In genomic region chr5:78546597-78546996, GRCh38 we compare ENCODE assay signal across 18 cellular contexts.
DNase-seq lines count a peak whose midpoint lies in the region; ATAC-seq and TF ChIP-seq lines count a peak whose summit lies in the region.
"Had no signal": no experiment of that assay in that cellular context is flagged by ENCODE, and none has a peak within 500 bp of the region (broad histone marks: within the 10 kb centered on the region; RNA-seq: fewer than 3 reads in every experiment).

No MANE protein-coding gene starts in this region.

- H3K4me1 ChIP-seq in liver (ENCODE audit: control insufficient read depth in 4 of 4, insufficient read depth in 4 of 4, low read length in 3 of 4) = peaks cover 4 to 20% (median 17%) of the 10 kb centered on the region in 4 donors
- H3K4me1 ChIP-seq in stomach smooth muscle (ENCODE audit: control insufficient read depth, insufficient read depth, low read length) = peaks cover 64% of the 10 kb centered on the region

- in situ Hi-C loops in brain microvascular endothelial cell (cut with HindIII; ENCODE audit: low pct_ligation_motif_present, low sequenced_read_pairs) = loop anchor here (25.0 kb wide), 1 partner anchor 91 kb away; the partner anchor contains the start of gene LHFPL2

- peak overlapping the region; percentile 92 for H3K27ac ChIP-seq in AG04450 (ENCODE audit: low read depth, low read length)
- H3K27ac ChIP-seq in brain microvascular endothelial cell = peak overlapping the region; percentile 94
- H3K27ac ChIP-seq in liver (ENCODE audit: low read depth in 1 of 2, low read length in 2 of 2) = no peak overlapping the region
- peak overlapping the region; percentile 88 for H3K27ac ChIP-seq in stomach smooth muscle (ENCODE audit: low read length)

- intact Hi-C loops in activated naive CD4-positive, alpha-beta T cell treated with anti-CD3 and anti-CD28 coated beads for 36 hours (cut with micrococcal nuclease) = no loop called here

- TF ChIP-seq RAD21 in liver (IDR thresholded peaks at IDR 0.05) = peak; percentile 46 to 51

- no peaks in the 10 kb centered on the region for H3K4me1 Mint-ChIP-seq in activated naive CD4-positive, alpha-beta T cell treated with anti-CD3 and anti-CD28 coated beads for 36 hours (ENCODE audit: low read depth)
- H3K4me1 Mint-ChIP-seq: activated CD4-positive, alpha-beta T cell treated with anti-CD3 and anti-CD28 coated beads, Interleukin-2, amount 10 ng/mL, durations not matched to agents 7 days and 5 days had no signal

- no peaks in the 10 kb centered on the region for H3K27me3 Mint-ChIP-seq in activated naive CD4-positive, alpha-beta T cell treated with anti-CD3 and anti-CD28 coated beads for 36 hours (ENCODE audit: low read depth)
- H3K27me3 Mint-ChIP-seq: activated CD4-positive, alpha-beta T cell treated with anti-CD3 and anti-CD28 coated beads, Interleukin-2, amount 10 ng/mL, durations not matched to agents 7 days and 5 days had no signal

- H3K36me3 ChIP-seq in brain microvascular endothelial cell (replicated peaks) (no peaks in the 10 kb centered on the region), liver (ENCODE audit: control insufficient read depth in 4 of 4, insufficient read depth in 3 of 4, low read depth in 1 of 4, low read length in 3 of 4) (no peaks in the 10 kb centered on the region), stomach smooth muscle (ENCODE audit: control insufficient read depth in 2 of 2, insufficient read depth in 2 of 2, low read length in 2 of 2) (no peaks in the 10 kb centered on the region)
- H3K36me3 ChIP-seq: adrenal gland had no signal

- no peaks in the 10 kb centered on the region for H3K27me3 ChIP-seq in AG04450 (ENCODE audit: control insufficient read depth, insufficient read depth, low read length)
- no peaks in the 10 kb centered on the region for H3K27me3 ChIP-seq in brain microvascular endothelial cell (replicated peaks)
- H3K27me3 ChIP-seq in liver (ENCODE audit: control insufficient read depth in 4 of 4, insufficient read depth in 4 of 4, low read length in 3 of 4) = peaks cover 0 to 12% (median 0%) of the 10 kb centered on the region in 4 donors
- no peaks in the 10 kb centered on the region for H3K27me3 ChIP-seq in stomach smooth muscle (ENCODE audit: control insufficient read depth in 1 of 2, insufficient read depth in 2 of 2, low read length in 2 of 2)
- H3K27me3 ChIP-seq: adrenal gland had no signal

- 35% methylated on average over 4 of the region's 4 CpGs for WGBS in liver

- H3K27ac Mint-ChIP-seq in activated naive CD4-positive, alpha-beta T cell treated with anti-CD3 and anti-CD28 coated beads for 36 hours = no peak overlapping the region
- H3K27ac Mint-ChIP-seq: activated CD4-positive, alpha-beta T cell treated with anti-CD3 and anti-CD28 coated beads, Interleukin-2, amount 10 ng/mL, durations not matched to agents 7 days and 5 days had no signal

- H3K9ac ChIP-seq in liver (ENCODE audit: low read depth in 1 of 2, low read length in 2 of 2) (no peak overlapping the region), stomach smooth muscle (ENCODE audit: low read length in 2 of 2) (no peak overlapping the region)

- H3K36me3 Mint-ChIP-seq in activated naive CD4-positive, alpha-beta T cell treated with anti-CD3 and anti-CD28 coated beads for 36 hours (ENCODE audit: low read depth) = no peaks in the 10 kb centered on the region

- TF ChIP-seq CTCF in AG04450 (IDR thresholded peaks at IDR 0.05; ENCODE audit: low read depth, low read length) (no peak), brain microvascular endothelial cell (IDR thresholded peaks at IDR 0.05; ENCODE audit: low read depth, low read length, missing control alignments) (no peak), liver (IDR thresholded peaks at IDR 0.05; ENCODE audit: low read depth, low read length, missing input control) (no peak)

- H3K4me3 Mint-ChIP-seq in activated naive CD4-positive, alpha-beta T cell treated with anti-CD3 and anti-CD28 coated beads for 36 hours = no peak overlapping the region
- H3K4me3 Mint-ChIP-seq: activated CD4-positive, alpha-beta T cell treated with anti-CD3 and anti-CD28 coated beads, Interleukin-2, amount 10 ng/mL, durations not matched to agents 7 days and 5 days; neural crest cell had no signal

- H3K4me3 ChIP-seq in AG04450 (ENCODE audit: low read depth, low read length) = no peak overlapping the region
- H3K4me3 ChIP-seq in brain microvascular endothelial cell (ENCODE audit: low read depth, low read length) = no peak overlapping the region
- H3K4me3 ChIP-seq in liver (ENCODE audit: low read depth in 1 of 3, low read length in 3 of 3) = no peak overlapping the region
- peak overlapping the region in 1 of 2 donors; percentile 2 for H3K4me3 ChIP-seq in stomach smooth muscle (ENCODE audit: low read length in 2 of 2)
- H3K4me3 ChIP-seq: adrenal gland, smooth muscle cell had no signal

- H3K9me3 Mint-ChIP-seq in activated naive CD4-positive, alpha-beta T cell treated with anti-CD3 and anti-CD28 coated beads for 36 hours = no peaks in the 10 kb centered on the region
- H3K9me3 Mint-ChIP-seq: activated CD4-positive, alpha-beta T cell treated with anti-CD3 and anti-CD28 coated beads, Interleukin-2, amount 10 ng/mL, durations not matched to agents 7 days and 5 days had no signal

- POLR2A ChIA-PET in AG04450 (lab: Yijun Ruan, JAX) = no interaction called here

- ATAC-seq in GM19035 (IDR thresholded peaks at IDR 0.05; ENCODE audit: unreplicated experiment) (no peak), GM21576 (IDR thresholded peaks at IDR 0.05; ENCODE audit: unreplicated experiment) (no peak)
- ATAC-seq: esophagus mucosa had no signal

- CTCF ChIA-PET in AG04450 (lab: Charles Lee) = no interaction called here
- CTCF ChIA-PET in activated naive CD4-positive, alpha-beta T cell treated with anti-CD3 and anti-CD28 coated beads for 36 hours (lab: Charles Lee) = no interaction called here

- H3K9me3 ChIP-seq in AG04450 (ENCODE audit: control insufficient read depth, insufficient read depth, low read length) (no peaks in the 10 kb centered on the region), liver (ENCODE audit: control insufficient read depth in 4 of 4, low read length in 3 of 4) (no peaks in the 10 kb centered on the region), stomach smooth muscle (ENCODE audit: control insufficient read depth in 2 of 2, low read length in 2 of 2) (no peaks in the 10 kb centered on the region)
- H3K9me3 ChIP-seq: adrenal gland had no signal

- DNase-seq in AG04450 (ENCODE audit: low read depth, low spot score) (no peak), brain microvascular endothelial cell (no peak)
- DNase-seq in activated CD4-positive, CD25-positive, alpha-beta regulatory T cell (lab: John Stamatoyannopoulos, UW) = no peak
- no peak for DNase-seq in activated naive CD4-positive, alpha-beta T cell treated with anti-CD3 and anti-CD28 coated beads for 36 hours
- DNase-seq: activated CD4-positive, alpha-beta T cell treated with anti-CD3 and anti-CD28 coated beads, Interleukin-2, amount 10 ng/mL, durations not matched to agents 7 days and 5 days; activated T-cell treated with anti-CD3 and anti-CD28 coated beads, Interleukin-2, amount 50 U/mL, for 48 hours; COR-L47; NCI-H1417; NCI-H2227 treated with DMSO at 0.1 percent for 48 hours; stimulated activated naive CD4-positive, alpha-beta T cell had no signal

TF ChIP-seq in liver, 16 proteins besides CTCF, POLR2A, EP300 and RAD21:
- no peak for TF ChIP-seq HNF4G (IDR thresholded peaks at IDR 0.05)
- peak; percentile 33 for TF ChIP-seq YY1 (IDR thresholded peaks at IDR 0.05)
- TF ChIP-seq SP1 (IDR thresholded peaks at IDR 0.05) = peak; percentile 30
- peak in 1 of 2 donors; percentile 13 for TF ChIP-seq GABPA (IDR thresholded peaks at IDR 0.05 in 1 of 2, conservative IDR thresholded peaks at IDR 0.05 in 1 of 2)
- peak; percentile 62 for TF ChIP-seq ZBTB33 (IDR thresholded peaks at IDR 0.05)
- TF ChIP-seq TAF1 (conservative IDR thresholded peaks at IDR 0.05) = no peak
- TF ChIP-seq EGR1 (IDR thresholded peaks at IDR 0.05; ENCODE audit: low read depth in 2 of 2) = no peak
- peak; percentile 52 to 81 for TF ChIP-seq RXRA (IDR thresholded peaks at IDR 0.05)
- peak; percentile 49 to 73 for TF ChIP-seq HNF4A (conservative IDR thresholded peaks at IDR 0.05)
- peak; percentile 52 for TF ChIP-seq FOXA1 (IDR thresholded peaks at IDR 0.05)
- TF ChIP-seq JUND (IDR thresholded peaks at IDR 0.05) = peak; percentile 47 to 50
- peak; percentile 66 for TF ChIP-seq FOXA2 (IDR thresholded peaks at IDR 0.05)
- peak; percentile 28 for TF ChIP-seq MAX (IDR thresholded peaks at IDR 0.05)
TF ChIP-seq in liver: peak in this region for 10.

Comparison
In these comparisons a context has a peak if more than half of its experiments do, and no peak if none do; other contexts are left out.
1. H3K27ac ChIP-seq: peak in AG04450 (single experiment), brain microvascular endothelial cell (single experiment) and stomach smooth muscle (single experiment); none in liver (0 of 2).